22 cellular contexts compared by ENCODE assay signal in the genomic region with DNA sequence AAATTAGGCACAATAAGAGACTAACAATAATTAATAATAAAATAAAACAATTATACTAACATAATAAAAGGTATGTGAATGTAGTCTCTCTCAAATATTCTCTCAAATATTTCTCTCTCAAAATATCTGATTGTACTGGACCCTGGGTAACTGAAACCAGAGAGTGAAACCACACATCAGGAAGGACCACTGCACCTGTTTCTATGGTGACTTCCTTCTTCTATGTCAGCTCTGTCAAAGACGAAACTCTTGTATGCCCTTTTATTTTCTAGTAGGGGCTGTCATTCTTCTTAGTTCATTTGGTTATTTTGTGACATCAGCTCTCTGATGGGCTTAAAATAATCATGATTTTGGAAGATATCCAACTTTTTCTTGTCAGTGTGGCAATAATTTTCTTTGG.
DNase-seq lines count a peak whose midpoint lies in the region; ATAC-seq and TF ChIP-seq lines count a peak whose summit lies in the region.
"Had no signal": no experiment of that assay in that cellular context is flagged by ENCODE, and none has a peak within 500 bp of the region (broad histone marks: within the 10 kb centered on the region; RNA-seq: fewer than 3 reads in every experiment).

No MANE protein-coding gene starts in this region.

- no peak for TF ChIP-seq CTCF in choroid plexus epithelial cell (conservative IDR thresholded peaks at IDR 0.05; ENCODE audit: low read depth, low read length)

- ATAC-seq in GM18870 (IDR thresholded peaks at IDR 0.05; ENCODE audit: unreplicated experiment) (peak; percentile 52), GM21717 (IDR thresholded peaks at IDR 0.05; ENCODE audit: unreplicated experiment) (peak; percentile 83), HG03159 (IDR thresholded peaks at IDR 0.05; ENCODE audit: unreplicated experiment) (peak; percentile 77), GM18861 (IDR thresholded peaks at IDR 0.05; ENCODE audit: unreplicated experiment) (no peak)
- ATAC-seq: activated T-helper 17 cell treated with anti-CD3 and anti-CD28 coated beads, Interleukin-2, amount 50 U/mL, for 72 hours; stimulated activated naive CD8-positive, alpha-beta T cell treated with anti-CD3 and anti-CD28 coated beads, Interleukin-15, Interleukin-2, amounts not matched to agents 100 U/mL and 50 U/mL, for 24 hours had no signal

- DNase-seq in choroid plexus epithelial cell (ENCODE audit: low read depth) (peak; percentile 3), NCI-H2029 (lab: John Stamatoyannopoulos, UW) (no peak), NCI-H1930 (lab: John Stamatoyannopoulos, UW) (no peak)
- DNase-seq: activated CD4-positive, alpha-beta memory T cell treated with anti-CD3 and anti-CD28 coated beads, Interleukin-2, amount 10 ng/mL, durations not matched to agents 7 days and 5 days; activated CD8-positive, alpha-beta memory T cell treated with anti-CD3 and anti-CD28 coated beads, Interleukin-2, amount 50 U/mL, for 48 hours; activated naive CD4-positive, alpha-beta T cell treated with anti-CD3 and anti-CD28 coated beads, Interleukin-2, amount 50 U/mL, for 16 hours; amniotic stem cell; COR-L47; DMS53; NCI-H1105 treated with DMSO at 0.1 percent for 48 hours; NCI-H2029 treated with DMSO at 0.1 percent for 48 hours; NCI-H226; NCI-H69; stimulated activated naive CD8-positive, alpha-beta T cell treated with anti-CD3 and anti-CD28 coated beads, Interleukin-15, Interleukin-2, amounts not matched to agents 100 U/mL and 50 U/mL, for 24 hours had no signal

- H3K4me3 ChIP-seq in choroid plexus epithelial cell (ENCODE audit: low read depth, low read length), result no peak overlapping the region
- H3K4me3 ChIP-seq: BLaER1 treated with 17β-estradiol and CSF1 and Interleukin-3, amounts not matched to agents 10 nM and 100 nM; SJSA1; thoracic aorta had no signal
